In genomic region chr13:26221721-26222522, GRCh38 we compare ENCODE assay signal across 8 cellular contexts. TPM values are rescaled to one million over a fixed set of nuclear protein-coding genes. Genes with fewer than 3 reads are reported as not detected.
A peak's percentile ranks its signal among the peaks of the same experiment; 100 is the strongest.
DNase-seq lines count a peak whose midpoint lies in the region; ATAC-seq lines count a peak whose summit lies in the region.

Gene RNF6, minus strand, starts transcription at chr13:26222314. Its CDS starts 2,665 bp downstream, at chr13:26219649.

- ATAC-seq in GM21360 (IDR thresholded peaks at IDR 0.05; ENCODE audit: unreplicated experiment): peak; percentile 91
- ATAC-seq in effector memory CD8-positive, alpha-beta T cell (replicated peaks): peak; percentile 94

- DNase-seq in COLO829 (ENCODE audit: low spot score) (peak; percentile 98), HT1080 (ENCODE audit: low read depth) (peak; percentile 98), NOMO-1 treated with DMSO at 0.1 percent for 48 hours (lab: John Stamatoyannopoulos, UW; ENCODE audit: unreplicated experiment) (peak; percentile 98), medulla oblongata (ENCODE audit: extremely low spot score) (peak; percentile 99)
- DNase-seq in activated CD8-positive, alpha-beta memory T cell treated with anti-CD3 and anti-CD28 coated beads for 4 hours (ENCODE audit: low read depth in 2 of 2): peak; percentile 67 to 80
- DNase-seq in effector memory CD8-positive, alpha-beta T cell: peak; percentile 82 to 91 (median 84)
- DNase-seq in stimulated activated CD8-positive, alpha-beta memory T cell treated with anti-CD3 and anti-CD28 coated beads, Interleukin-12 subunit alpha, Interleukin-12 subunit beta, amount 100 ng/mL, for 1 hour (ENCODE audit: low read depth): peak; percentile 76

- H3K36me3 Mint-ChIP-seq in effector memory CD8-positive, alpha-beta T cell (ENCODE audit: insufficient read depth): peaks cover 45% of the 10 kb centered on the region

- H3K27ac Mint-ChIP-seq in effector memory CD8-positive, alpha-beta T cell: peak within 1 kb of the TSS; percentile 96 to 98

- H3K4me1 Mint-ChIP-seq in effector memory CD8-positive, alpha-beta T cell (ENCODE audit: low read depth in 2 of 2): peaks cover 29 to 30% of the 10 kb centered on the region in 2 donors

- H3K4me3 Mint-ChIP-seq in effector memory CD8-positive, alpha-beta T cell: peak within 1 kb of the TSS; percentile 96 to 99

- H3K27me3 Mint-ChIP-seq in effector memory CD8-positive, alpha-beta T cell: peaks cover 5 to 10% of the 10 kb centered on the region in 2 donors

- peaks cover 0 to 8% of the 10 kb centered on the region in 2 donors for H3K9me3 Mint-ChIP-seq in effector memory CD8-positive, alpha-beta T cell

RNA-seq across cellular contexts. Expression of gene RNF6, which starts in this region (rescaled TPM):
- total RNA-seq in HT1080 (2014; rRNA removed; shearing (Covaris generic)): 33.5 and 37.6 TPM in 2 replicates
- polyA plus RNA-seq in HT1080 (2015; cell fraction: cytosol; rRNA removed): 24.4 and 30.0 TPM in 2 replicates
- polyA plus RNA-seq in HT1080 (2015; cell fraction: nucleus; rRNA removed): 23.4 and 23.5 TPM in 2 replicates

Comparison
In these comparisons a context has a peak if more than half of its experiments do, and no peak if none do; other contexts are left out.
1. Peak in every context shown above with its lines: DNase-seq and ATAC-seq.